ENCODE assay signal across 9 cellular contexts in the genomic region with DNA sequence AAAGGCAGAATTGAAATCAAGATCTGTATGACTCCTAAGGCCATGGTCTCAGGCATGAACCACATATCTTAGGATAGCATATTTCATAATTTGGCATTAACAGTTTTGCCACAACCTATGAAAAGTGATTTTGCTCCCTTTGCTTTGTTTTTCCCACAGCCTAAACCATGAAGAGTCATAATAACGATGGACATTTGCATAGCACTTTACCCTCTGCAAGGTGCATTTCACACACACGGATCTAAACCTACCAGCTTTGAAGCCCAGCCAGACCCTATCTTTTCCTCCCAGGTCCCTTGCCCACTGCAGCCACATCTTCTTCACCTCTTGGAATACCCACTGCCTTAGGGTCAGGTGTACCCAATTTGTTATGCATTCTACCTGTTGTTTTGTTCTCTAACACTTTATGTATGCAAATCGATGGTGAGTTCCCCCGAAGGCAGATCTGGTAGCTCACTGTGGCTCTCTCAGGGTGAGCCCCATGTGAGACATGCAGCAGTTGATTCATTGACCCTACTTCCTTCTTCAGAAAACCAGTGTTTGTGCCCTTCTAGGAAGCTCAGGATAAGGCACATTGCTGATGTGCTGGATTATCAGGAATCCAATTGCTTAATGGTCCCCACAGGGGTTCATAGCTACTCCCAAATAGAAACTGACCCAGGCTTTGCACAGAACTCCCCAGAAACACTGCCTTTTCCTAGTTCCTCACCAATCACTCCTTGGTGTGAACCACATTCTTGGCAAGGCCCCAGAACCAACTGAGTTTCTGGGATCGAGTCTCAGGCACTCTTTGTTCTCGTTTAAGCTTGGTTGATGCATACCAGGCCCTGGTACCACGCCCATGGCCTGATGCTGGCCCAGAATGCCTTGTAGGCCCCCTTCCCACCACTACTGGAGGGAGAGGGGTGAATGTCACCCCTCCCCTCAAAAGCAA. TPM values are rescaled to one million over a fixed set of nuclear protein-coding genes. Genes with fewer than 3 reads are reported as not detected.
A peak's percentile ranks its signal among the peaks of the same experiment; 100 is the strongest.
DNase-seq lines count a peak whose midpoint lies in the region; ATAC-seq and TF ChIP-seq lines count a peak whose summit lies in the region.
"Had no signal": no experiment of that assay in that cellular context is flagged by ENCODE, and none has a peak within 500 bp of the region (broad histone marks: within the 10 kb centered on the region; RNA-seq: fewer than 3 reads in every experiment).

No MANE protein-coding gene starts in this region.

- peaks cover 6% of the 10 kb centered on the region for H3K27me3 ChIP-seq in endodermal cell (ENCODE audit: control insufficient read depth, insufficient read depth, low read length, poor library complexity, severe bottlenecking)

- TF ChIP-seq CTCF in endodermal cell (conservative IDR thresholded peaks at IDR 0.05) = no peak

- no peak overlapping the region for H3K4me3 ChIP-seq in endodermal cell (ENCODE audit: low read length)

- peaks cover 8% of the 10 kb centered on the region for H3K9me3 ChIP-seq in endodermal cell (ENCODE audit: control insufficient read depth, low read length)

- no peak overlapping the region for H3K27ac ChIP-seq in endodermal cell (ENCODE audit: low read depth, low read length)

- H3K9ac ChIP-seq in endodermal cell (ENCODE audit: extremely low read depth, low read length, poor library complexity, severe bottlenecking) = no peak overlapping the region

- no peaks in the 10 kb centered on the region for H3K36me3 Mint-ChIP-seq in endodermal cell (ENCODE audit: low read depth)

- peak; percentile 24 for ATAC-seq in GM19468 (IDR thresholded peaks at IDR 0.05; ENCODE audit: extremely low read depth, unreplicated experiment)
- ATAC-seq in HG03108 (IDR thresholded peaks at IDR 0.05; ENCODE audit: unreplicated experiment) = peak; percentile 43
- no peak for ATAC-seq in GM19467 (IDR thresholded peaks at IDR 0.05; ENCODE audit: unreplicated experiment)

- H3K27me3 Mint-ChIP-seq in endodermal cell (ENCODE audit: insufficient read depth) = peaks cover 13% of the 10 kb centered on the region

- DNase-seq in ELR (ENCODE audit: low read depth) = peak; percentile 27
- DNase-seq in endodermal cell = peak; percentile 36
- DNase-seq in NCI-H524 (lab: John Stamatoyannopoulos, UW) = no peak
- DNase-seq in LoVo (ENCODE audit: low spot score) = no peak
- no peak for DNase-seq in activated gamma-delta T cell (lab: John Stamatoyannopoulos, UW)
- DNase-seq: activated CD4-positive, alpha-beta T cell treated with anti-CD3 and anti-CD28 coated beads, Interleukin-2, amount 50 U/mL, for 1 hour had no signal

- H3K4me1 Mint-ChIP-seq in endodermal cell = peaks cover 30% of the 10 kb centered on the region

- no peaks in the 10 kb centered on the region for H3K36me3 ChIP-seq in endodermal cell (ENCODE audit: control insufficient read depth, insufficient read depth, low read length)

- H3K27ac Mint-ChIP-seq in endodermal cell = no peak overlapping the region

- WGBS in endodermal cell (ENCODE audit: insufficient coverage in 1 of 2, insufficient read length in 1 of 2), 2 experiments = 75 to 89% methylated on average over 2 to 7 of the region's 7 CpGs

- no peak overlapping the region for H3K4me3 Mint-ChIP-seq in endodermal cell

- H3K4me1 ChIP-seq in endodermal cell (ENCODE audit: control insufficient read depth, insufficient read depth, low read length) = peaks cover 12% of the 10 kb centered on the region

- no peaks in the 10 kb centered on the region for H3K9me3 Mint-ChIP-seq in endodermal cell

RNA-seq across cellular contexts. Expression of gene ARHGAP31, which starts 8.8 kb away (rescaled TPM):
- total RNA-seq in endodermal cell = 1 to 10 TPM; 2.2 to 2.3 TPM
- 1.5 TPM for polyA plus RNA-seq in endodermal cell (2013, experiment 1 of 2)
- 3.0 TPM for polyA plus RNA-seq in endodermal cell (2013, experiment 2 of 2)

Comparison
In these comparisons a context has a peak if more than half of its experiments do, and no peak if none do; other contexts are left out.
1. DNase-seq: peak in ELR (single experiment) and endodermal cell (single experiment); none in NCI-H524 (0 of 2), LoVo (single experiment) and activated gamma-delta T cell (single experiment).